6 cellular contexts compared by ENCODE assay signal in the genomic region with DNA sequence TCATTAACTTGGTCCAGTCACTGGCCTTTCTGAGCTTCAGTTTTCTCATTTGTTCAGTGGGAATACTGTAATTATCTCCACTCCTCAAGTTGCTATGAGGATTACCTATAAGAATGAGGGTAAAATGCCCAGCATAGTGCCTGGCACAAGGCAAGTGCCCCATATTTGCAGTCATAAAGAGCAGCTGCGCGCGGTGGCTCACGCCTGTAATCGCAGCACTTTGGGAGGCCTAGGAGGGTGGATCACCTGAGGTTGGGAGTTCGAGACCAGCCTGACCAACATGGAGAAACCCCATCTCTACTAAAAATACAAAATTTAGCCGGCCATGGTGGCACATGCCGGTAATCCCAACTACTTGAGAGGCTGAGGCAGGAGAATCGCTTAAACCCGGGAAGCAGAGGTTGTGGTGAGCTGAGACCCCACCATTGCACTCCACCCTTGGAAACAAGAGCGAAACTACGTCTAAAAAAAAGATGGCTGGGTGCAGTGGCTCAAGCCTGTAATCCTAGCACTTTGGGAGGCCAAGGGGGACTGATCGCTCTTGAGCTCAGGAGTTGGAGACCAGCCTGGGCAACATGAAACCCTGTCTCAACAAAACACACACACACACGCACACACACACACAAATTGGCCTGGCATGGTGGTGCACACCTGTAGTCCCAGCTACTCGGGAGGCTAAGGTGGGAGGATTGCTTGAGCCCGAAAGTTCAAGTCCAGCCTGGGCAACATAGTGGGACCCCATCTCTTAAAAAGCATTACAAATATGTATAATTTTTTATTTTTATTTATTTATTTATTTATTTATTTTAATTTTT. TPM values are rescaled to one million over a fixed set of nuclear protein-coding genes. Genes with fewer than 3 reads are reported as not detected.
DNase-seq lines count a peak whose midpoint lies in the region; ATAC-seq and TF ChIP-seq lines count a peak whose summit lies in the region.
"Not testable (repeated sequence)": the region's sequence is repeated elsewhere in the genome, so short reads cannot be mapped to it uniquely, and the experiment has no call there.

No MANE protein-coding gene starts in this region.

- not testable (repeated sequence) for ATAC-seq in central memory CD8-positive, alpha-beta T cell (replicated peaks; ENCODE audit: extremely low read depth, poor library complexity, severe bottlenecking); natural killer cell treated with Interleukin-12 subunit alpha and Interleukin-12 subunit beta and Interleukin-15 and Interleukin-18, amount 100 ng/mL, for 72 hours

- not testable (repeated sequence) for H3K27me3 ChIP-seq in iPS DF 6.9 (ENCODE audit: control insufficient read depth, insufficient read depth, low read length)

- peak overlapping the region; percentile 79 for H3K4me3 Mint-ChIP-seq in activated CD4-positive, alpha-beta T cell treated with anti-CD3 and anti-CD28 coated beads, Interleukin-2, amount 10 ng/mL, durations not matched to agents 24 days and 14 days
- H3K4me3 Mint-ChIP-seq in central memory CD8-positive, alpha-beta T cell: peak overlapping the region; percentile 61
- H3K4me3 Mint-ChIP-seq in natural killer cell treated with Interleukin-12 subunit alpha and Interleukin-12 subunit beta and Interleukin-15 and Interleukin-18, amount 100 ng/mL, for 72 hours: peak overlapping the region; percentile 60

- not testable (repeated sequence) for TF ChIP-seq CTCF in GM12864 (IDR thresholded peaks at IDR 0.05; ENCODE audit: low read depth, low read length, missing control alignments)

- H3K36me3 ChIP-seq in iPS DF 6.9 (ENCODE audit: control insufficient read depth, insufficient read depth, low read length): not testable (repeated sequence)

- H3K9me3 ChIP-seq in iPS DF 6.9 (ENCODE audit: control insufficient read depth, insufficient read depth, low read length): not testable (repeated sequence)

- H3K4me3 ChIP-seq in GM12864 (ENCODE audit: low read depth, low read length) (peak overlapping the region; percentile 28; the same call in 1 of the 2 replicates), iPS DF 6.9 (ENCODE audit: low read length) (peak overlapping the region; percentile 93; the same call in 1 of the 2 replicates)

- peaks cover 11% of the 10 kb centered on the region for H3K4me1 Mint-ChIP-seq in activated CD4-positive, alpha-beta T cell treated with anti-CD3 and anti-CD28 coated beads, Interleukin-2, amount 10 ng/mL, durations not matched to agents 24 days and 14 days
- H3K4me1 Mint-ChIP-seq in central memory CD8-positive, alpha-beta T cell: peaks cover 10% of the 10 kb centered on the region
- H3K4me1 Mint-ChIP-seq in natural killer cell treated with Interleukin-12 subunit alpha and Interleukin-12 subunit beta and Interleukin-15 and Interleukin-18, amount 100 ng/mL, for 72 hours (ENCODE audit: low read depth in 2 of 2): peaks cover 18 to 29% of the 10 kb centered on the region in 2 donors

- not testable (repeated sequence) for H3K36me3 Mint-ChIP-seq in activated CD4-positive, alpha-beta T cell treated with anti-CD3 and anti-CD28 coated beads, Interleukin-2, amount 10 ng/mL, durations not matched to agents 24 days and 14 days (ENCODE audit: low read depth); central memory CD8-positive, alpha-beta T cell (ENCODE audit: insufficient read depth); natural killer cell treated with Interleukin-12 subunit alpha and Interleukin-12 subunit beta and Interleukin-15 and Interleukin-18, amount 100 ng/mL, for 72 hours

- peaks cover 56% of the 10 kb centered on the region for H3K27me3 Mint-ChIP-seq in activated CD4-positive, alpha-beta T cell treated with anti-CD3 and anti-CD28 coated beads, Interleukin-2, amount 10 ng/mL, durations not matched to agents 24 days and 14 days
- peaks cover 17% of the 10 kb centered on the region for H3K27me3 Mint-ChIP-seq in central memory CD8-positive, alpha-beta T cell
- H3K27me3 Mint-ChIP-seq in natural killer cell treated with Interleukin-12 subunit alpha and Interleukin-12 subunit beta and Interleukin-15 and Interleukin-18, amount 100 ng/mL, for 72 hours: not testable (repeated sequence)

- intact Hi-C loops in activated CD4-positive, alpha-beta T cell treated with anti-CD3 and anti-CD28 coated beads, Interleukin-2, amount 10 ng/mL, durations not matched to agents 24 days and 14 days (cut with micrococcal nuclease): not testable (repeated sequence)

- not testable (repeated sequence) for H3K27ac ChIP-seq in iPS DF 6.9 (ENCODE audit: low read length)
- peak overlapping the region; percentile 100 for H3K27ac ChIP-seq in substantia nigra (ENCODE audit: low read depth, low read length, poor library complexity, severe bottlenecking)

- not testable (repeated sequence) for H3K4me1 ChIP-seq in iPS DF 6.9 (ENCODE audit: control insufficient read depth, insufficient read depth, low read length)

- no CpG with 5 or more reads among the region's 16 CpGs for WGBS in iPS DF 6.9 (ENCODE audit: insufficient coverage, insufficient read length)

- DNase-seq in GM12864 (ENCODE audit: low read depth); activated CD4-positive, alpha-beta T cell treated with anti-CD3 and anti-CD28 coated beads, Interleukin-2, amount 10 ng/mL, durations not matched to agents 24 days and 14 days; central memory CD8-positive, alpha-beta T cell (ENCODE audit: low spot score in 2 of 2); iPS DF 6.9 (ENCODE audit: low read depth, low spot score); natural killer cell treated with Interleukin-12 subunit alpha and Interleukin-12 subunit beta and Interleukin-15 and Interleukin-18, amount 100 ng/mL, for 72 hours (ENCODE audit: low spot score); substantia nigra (lab: John Stamatoyannopoulos, UW): not testable (repeated sequence)

- H3K9me3 Mint-ChIP-seq in activated CD4-positive, alpha-beta T cell treated with anti-CD3 and anti-CD28 coated beads, Interleukin-2, amount 10 ng/mL, durations not matched to agents 24 days and 14 days; central memory CD8-positive, alpha-beta T cell; natural killer cell treated with Interleukin-12 subunit alpha and Interleukin-12 subunit beta and Interleukin-15 and Interleukin-18, amount 100 ng/mL, for 72 hours: not testable (repeated sequence)

- not testable (repeated sequence) for H3K27ac Mint-ChIP-seq in activated CD4-positive, alpha-beta T cell treated with anti-CD3 and anti-CD28 coated beads, Interleukin-2, amount 10 ng/mL, durations not matched to agents 24 days and 14 days; natural killer cell treated with Interleukin-12 subunit alpha and Interleukin-12 subunit beta and Interleukin-15 and Interleukin-18, amount 100 ng/mL, for 72 hours
- peak overlapping the region; percentile 41 for H3K27ac Mint-ChIP-seq in central memory CD8-positive, alpha-beta T cell (ENCODE audit: low read depth)

RNA-seq across cellular contexts. Expression of a gene that starts 1.0 kb away (rescaled TPM):
- 1.1 and 2.2 TPM in 2 replicates for total RNA-seq in activated CD4-positive, alpha-beta T cell treated with anti-CD3 and anti-CD28 coated beads, Interleukin-2, amount 10 ng/mL, durations not matched to agents 24 days and 14 days
- total RNA-seq in natural killer cell treated with Interleukin-12 subunit alpha and Interleukin-12 subunit beta and Interleukin-15 and Interleukin-18, amount 100 ng/mL, for 72 hours: 10 to 100 TPM in 1 of 2 donors, 1 to 10 TPM in 1; 4.6 to 11.6 TPM

RNA-seq across cellular contexts. Expression of a gene that starts 12.2 kb away (rescaled TPM):
- 51.8 and 54.5 TPM in 2 replicates for total RNA-seq in activated CD4-positive, alpha-beta T cell treated with anti-CD3 and anti-CD28 coated beads, Interleukin-2, amount 10 ng/mL, durations not matched to agents 24 days and 14 days
- total RNA-seq in natural killer cell treated with Interleukin-12 subunit alpha and Interleukin-12 subunit beta and Interleukin-15 and Interleukin-18, amount 100 ng/mL, for 72 hours: 10 to 100 TPM; 42.3 to 45.6 TPM

RNA-seq across cellular contexts. Expression of a gene that starts 15.5 kb away (rescaled TPM):
- 28.8 and 29.0 TPM in 2 replicates for total RNA-seq in activated CD4-positive, alpha-beta T cell treated with anti-CD3 and anti-CD28 coated beads, Interleukin-2, amount 10 ng/mL, durations not matched to agents 24 days and 14 days
- 10 to 100 TPM; 28.6 to 48.0 TPM for total RNA-seq in natural killer cell treated with Interleukin-12 subunit alpha and Interleukin-12 subunit beta and Interleukin-15 and Interleukin-18, amount 100 ng/mL, for 72 hours

RNA-seq across cellular contexts. Expression of a gene that starts 21.2 kb away (rescaled TPM):
- total RNA-seq in activated CD4-positive, alpha-beta T cell treated with anti-CD3 and anti-CD28 coated beads, Interleukin-2, amount 10 ng/mL, durations not matched to agents 24 days and 14 days: 72.1 and 78.2 TPM in 2 replicates
- 10 to 100 TPM; 41.8 to 44.9 TPM for total RNA-seq in natural killer cell treated with Interleukin-12 subunit alpha and Interleukin-12 subunit beta and Interleukin-15 and Interleukin-18, amount 100 ng/mL, for 72 hours

RNA-seq across cellular contexts. Expression of a gene that starts 21.3 kb away (rescaled TPM):
- 1.7 and 2.0 TPM in 2 replicates for total RNA-seq in activated CD4-positive, alpha-beta T cell treated with anti-CD3 and anti-CD28 coated beads, Interleukin-2, amount 10 ng/mL, durations not matched to agents 24 days and 14 days
- 1 to 10 TPM; 1.7 to 2.2 TPM for total RNA-seq in natural killer cell treated with Interleukin-12 subunit alpha and Interleukin-12 subunit beta and Interleukin-15 and Interleukin-18, amount 100 ng/mL, for 72 hours
